Comparison of ENCODE assay signal across 15 cellular contexts in genomic region chr5:74266836-74267235, GRCh38.
DNase-seq lines count a peak whose midpoint lies in the region; ATAC-seq, FAIRE-seq and TF ChIP-seq lines count a peak whose summit lies in the region.
"Had no signal": no experiment of that assay in that cellular context is flagged by ENCODE, and none has a peak within 500 bp of the region (broad histone marks: within the 10 kb centered on the region; RNA-seq: fewer than 3 reads in every experiment).

No MANE protein-coding gene starts in this region.

- no peak for TF ChIP-seq CTCF in D721Med (IDR thresholded peaks at IDR 0.05; ENCODE audit: insufficient read depth, missing control alignments)

- H4K91ac ChIP-seq in mesenchymal stem cell (ENCODE audit: low read length) (no peak overlapping the region), trophoblast cell (ENCODE audit: low read depth, low read length) (no peak overlapping the region)

- peak; percentile 94 for FAIRE-seq in D721Med (lab: Jason Lieb, UNC)
- FAIRE-seq: G401.6, GM12891, GM19239 had no signal

- H3K23ac ChIP-seq in mesenchymal stem cell (ENCODE audit: low read length in 2 of 2) = no peak overlapping the region
- no peak overlapping the region for H3K23ac ChIP-seq in trophoblast cell (ENCODE audit: low read length)

- H3K4me2 ChIP-seq in mesenchymal stem cell (ENCODE audit: low read length, poor library complexity, severe bottlenecking) = no peak overlapping the region
- no peak overlapping the region for H3K4me2 ChIP-seq in trophoblast cell (ENCODE audit: low read length)
- H3K4me2 ChIP-seq: BLaER1 treated with 17β-estradiol and CSF1 and Interleukin-3, amounts not matched to agents 10 nM and 100 nM had no signal

- H3K14ac ChIP-seq in mesenchymal stem cell (ENCODE audit: low read length in 2 of 2) = no peak overlapping the region
- H3K14ac ChIP-seq in trophoblast cell (ENCODE audit: low read length) = no peak overlapping the region

- no peak overlapping the region for H3K4ac ChIP-seq in mesenchymal stem cell (ENCODE audit: low read depth in 1 of 2, low read length in 2 of 2)
- no peak overlapping the region for H3K4ac ChIP-seq in trophoblast cell (ENCODE audit: low read depth, low read length)

- H3K36me3 ChIP-seq in mesenchymal stem cell (ENCODE audit: control insufficient read depth in 1 of 2, insufficient read depth in 2 of 2, low read depth in 1 of 2, low read length in 2 of 2) = no peaks in the 10 kb centered on the region
- no peaks in the 10 kb centered on the region for H3K36me3 ChIP-seq in trophoblast cell (ENCODE audit: control insufficient read depth in 1 of 2, insufficient read depth in 2 of 2, low read length in 2 of 2)
- H3K36me3 ChIP-seq: BLaER1 treated with 17β-estradiol and CSF1 and Interleukin-3, amounts not matched to agents 10 nM and 100 nM had no signal

- ATAC-seq in stimulated activated naive CD8-positive, alpha-beta T cell treated with anti-CD3 and anti-CD28 coated beads, Interleukin-15, Interleukin-2, amounts not matched to agents 100 U/mL and 50 U/mL, for 24 hours = no peak
- ATAC-seq: CD8-positive, alpha-beta T cell had no signal

- no peak overlapping the region for H2BK15ac ChIP-seq in mesenchymal stem cell (ENCODE audit: low read depth, poor library complexity, severe bottlenecking)

- H2AK5ac ChIP-seq in mesenchymal stem cell (ENCODE audit: low read length, severe bottlenecking) = peak overlapping the region; percentile 20
- peak overlapping the region; percentile 43 for H2AK5ac ChIP-seq in trophoblast cell (ENCODE audit: low read length)

- 87% methylated on average over 4 of the region's 5 CpGs for WGBS in mesenchymal stem cell
- WGBS in trophoblast cell (ENCODE audit: extremely low coverage, insufficient coverage, insufficient read length) = no CpG with 5 or more reads among the region's 5 CpGs

- H2BK120ac ChIP-seq in mesenchymal stem cell (ENCODE audit: low read depth, low read length) (no peak overlapping the region), trophoblast cell (ENCODE audit: insufficient read depth, low read length, poor library complexity) (no peak overlapping the region)

- no peaks in the 10 kb centered on the region for H3K79me1 ChIP-seq in mesenchymal stem cell (replicated peaks; ENCODE audit: low read length, poor library complexity, severe bottlenecking)
- H3K79me1 ChIP-seq in trophoblast cell (ENCODE audit: low read length) = no peaks in the 10 kb centered on the region

- H3K4me1 ChIP-seq in mesenchymal stem cell (ENCODE audit: control insufficient read depth, insufficient read depth, low read depth, low read length) (peaks cover 1% of the 10 kb centered on the region), trophoblast cell (ENCODE audit: control insufficient read depth in 1 of 2, insufficient read depth in 2 of 2, low read length in 2 of 2) (peaks cover 0 to 3% of the 10 kb centered on the region in 2 experiments)
- H3K4me1 ChIP-seq: BLaER1 treated with 17β-estradiol and CSF1 and Interleukin-3, amounts not matched to agents 10 nM and 100 nM had no signal

- H2BK5ac ChIP-seq in mesenchymal stem cell (ENCODE audit: low read depth, low read length, poor library complexity, severe bottlenecking) = no peak overlapping the region
- H2BK5ac ChIP-seq in trophoblast cell (ENCODE audit: low read depth, low read length, poor library complexity) = no peak overlapping the region

- H3K79me2 ChIP-seq in trophoblast cell (ENCODE audit: control insufficient read depth, insufficient read depth, low read length, poor library complexity) = no peaks in the 10 kb centered on the region

- H2BK12ac ChIP-seq in mesenchymal stem cell (ENCODE audit: low read length in 2 of 2) (no peak overlapping the region), trophoblast cell (ENCODE audit: low read length) (no peak overlapping the region)

- H2AFZ ChIP-seq in mesenchymal stem cell (ENCODE audit: low read depth, low read length) (no peak overlapping the region), trophoblast cell (ENCODE audit: insufficient read depth, low read length, poor library complexity) (no peak overlapping the region)

- H4K8ac ChIP-seq in mesenchymal stem cell (ENCODE audit: low read length) (no peak overlapping the region), trophoblast cell (ENCODE audit: low read depth, low read length) (no peak overlapping the region)

- H3K27me3 ChIP-seq in mesenchymal stem cell (ENCODE audit: control insufficient read depth in 1 of 2, insufficient read depth in 1 of 2, low read length in 2 of 2) = no peaks in the 10 kb centered on the region
- no peaks in the 10 kb centered on the region for H3K27me3 ChIP-seq in trophoblast cell (ENCODE audit: insufficient read depth, low read length)
- H3K27me3 ChIP-seq: BLaER1 treated with 17β-estradiol and CSF1 and Interleukin-3, amounts not matched to agents 10 nM and 100 nM had no signal

- DNase-seq in D721Med (ENCODE audit: insufficient read length, low spot score) (peak; percentile 22), NCI-H69 (lab: John Stamatoyannopoulos, UW) (peak; percentile 24), mesenchymal stem cell (no peak), trophoblast cell (no peak), RKO (ENCODE audit: low spot score) (no peak), NOMO-1 (lab: John Stamatoyannopoulos, UW; ENCODE audit: unreplicated experiment in 2 of 2) (no peak)
- DNase-seq in stimulated activated naive CD8-positive, alpha-beta T cell treated with anti-CD3 and anti-CD28 coated beads, Interleukin-15, Interleukin-2, amounts not matched to agents 100 U/mL and 50 U/mL, for 24 hours = no peak
- DNase-seq: Calu3; CD8-positive, alpha-beta T cell; GOT3; H7 had no signal

- no peaks in the 10 kb centered on the region for H3K9me3 ChIP-seq in mesenchymal stem cell (ENCODE audit: control insufficient read depth, low read length)
- no peaks in the 10 kb centered on the region for H3K9me3 ChIP-seq in trophoblast cell (ENCODE audit: insufficient read depth, low read depth, low read length)
- H3K9me3 ChIP-seq: BLaER1 treated with 17β-estradiol and CSF1 and Interleukin-3, amounts not matched to agents 10 nM and 100 nM had no signal

- H3K9ac ChIP-seq in mesenchymal stem cell (ENCODE audit: low read length) = no peak overlapping the region
- no peak overlapping the region for H3K9ac ChIP-seq in trophoblast cell (ENCODE audit: low read length)
- H3K9ac ChIP-seq: BLaER1 treated with 17β-estradiol and CSF1 and Interleukin-3, amounts not matched to agents 10 nM and 100 nM had no signal

- H3K27ac ChIP-seq in mesenchymal stem cell (ENCODE audit: low read length, poor library complexity, severe bottlenecking) = no peak overlapping the region
- no peak overlapping the region for H3K27ac ChIP-seq in trophoblast cell (ENCODE audit: low read depth, low read length)
- H3K27ac ChIP-seq: BLaER1 treated with 17β-estradiol and CSF1 and Interleukin-3, amounts not matched to agents 10 nM and 100 nM had no signal

- H4K12ac ChIP-seq in trophoblast cell (ENCODE audit: low read depth, low read length) = no peak overlapping the region

- H3K4me3 ChIP-seq in mesenchymal stem cell (ENCODE audit: insufficient read depth in 1 of 2, low read depth in 1 of 2, low read length in 2 of 2) = no peak overlapping the region
- H3K4me3 ChIP-seq in trophoblast cell (ENCODE audit: low read depth, low read length) = no peak overlapping the region
- H3K4me3 ChIP-seq: BLaER1 treated with 17β-estradiol and CSF1 and Interleukin-3, amounts not matched to agents 10 nM and 100 nM had no signal

- no peak overlapping the region for H3K18ac ChIP-seq in mesenchymal stem cell (ENCODE audit: low read depth in 1 of 2, low read length in 2 of 2)
- no peak overlapping the region for H3K18ac ChIP-seq in trophoblast cell (ENCODE audit: low read length)

Comparison
In these comparisons a context has a peak if more than half of its experiments do, and no peak if none do; other contexts are left out.
1. DNase-seq: peak in D721Med (single experiment) and NCI-H69 (single experiment); none in mesenchymal stem cell (single experiment), trophoblast cell (0 of 2), RKO (single experiment), stimulated activated naive CD8-positive, alpha-beta T cell treated with anti-CD3 and anti-CD28 coated beads, Interleukin-15, Interleukin-2, amounts not matched to agents 100 U/mL and 50 U/mL, for 24 hours (single experiment) and NOMO-1 (0 of 2).